In genomic region chr4:100721490-100721889, GRCh38 we compare ENCODE assay signal across 17 cellular contexts.
"Had no signal": no experiment of that assay in that cellular context is flagged by ENCODE, and none has a peak within 500 bp of the region (broad histone marks: within the 10 kb centered on the region; RNA-seq: fewer than 3 reads in every experiment).

No MANE protein-coding gene starts in this region.

- H3K27ac ChIP-seq: KMS-11, VCaP had no signal

- ATAC-seq: activated CD4-positive, alpha-beta T cell treated with anti-CD3 and anti-CD28 coated beads for 36 hours; activated T-helper 17 cell treated with anti-CD3 and anti-CD28 coated beads, Interleukin-2, amount 50 U/mL, for 72 hours had no signal

- DNase-seq: activated CD4-positive, alpha-beta memory T cell treated with anti-CD3 and anti-CD28 coated beads, Interleukin-2, amount 10 ng/mL, durations not matched to agents 7 days and 5 days; activated CD4-positive, alpha-beta T cell treated with anti-CD3 and anti-CD28 coated beads for 36 hours; activated CD4-positive, alpha-beta T cell treated with anti-CD3 and anti-CD28 coated beads, Interleukin-2, amount 50 U/mL, for 1 hour; activated gamma-delta T cell; activated naive CD4-positive, alpha-beta T cell treated with anti-CD3 and anti-CD28 coated beads for 36 hours; activated T-cell treated with anti-CD3 and anti-CD28 coated beads for 4 hours; activated T-cell treated with anti-CD3 and anti-CD28 coated beads, Interleukin-2, amount 50 U/mL, for 48 hours; amygdala; NCI-H1417 treated with DMSO at 0.1 percent for 48 hours; NCI-H187; NCI-H345; NCI-H510A; SIG-M5; T-helper 1 cell had no signal

- H3K4me2 ChIP-seq: KMS-11 had no signal

- H3K9ac ChIP-seq: KMS-11 had no signal
